In the genomic region with DNA sequence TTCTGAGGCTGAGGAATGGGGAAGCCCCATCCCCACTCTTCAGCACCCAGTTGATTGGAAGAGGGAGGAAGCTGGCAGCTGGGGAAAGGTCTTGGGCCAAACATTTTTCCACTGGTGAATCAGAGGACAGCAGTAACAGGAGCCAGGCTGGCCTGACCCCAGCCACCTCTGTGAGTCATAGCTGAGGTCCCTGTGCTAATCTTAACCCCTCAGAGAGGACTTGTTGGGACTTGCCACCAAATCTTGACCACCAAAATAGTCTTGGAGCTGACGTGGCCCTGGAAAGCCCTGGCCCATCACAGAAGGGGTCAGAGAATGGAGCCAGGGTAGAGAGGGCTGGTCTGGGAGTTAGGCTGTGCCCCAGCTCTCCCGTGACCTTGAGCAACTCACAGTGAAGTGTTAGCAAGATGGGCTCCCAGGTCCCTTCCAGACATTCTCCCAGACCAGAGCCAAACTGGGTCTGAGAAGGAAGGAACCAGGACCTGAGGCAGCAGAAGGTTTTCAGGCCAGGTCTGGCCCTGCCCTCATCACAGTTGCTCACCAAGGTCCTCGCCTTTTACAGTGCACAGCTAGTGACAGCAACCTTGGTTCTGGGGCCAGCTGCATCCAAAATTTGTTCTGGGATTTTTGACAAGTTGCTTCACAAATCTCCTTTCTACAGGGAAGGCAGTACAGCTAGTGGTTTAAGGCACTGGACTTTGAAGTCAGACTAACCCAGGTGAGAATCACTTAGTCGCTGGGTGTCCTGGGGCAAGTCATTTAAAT, we compare ENCODE assay signal across 1 cellular context.
TF ChIP-seq lines count a peak whose summit lies in the region.

No MANE protein-coding gene starts in this region.

TF ChIP-seq in H1, 55 proteins besides CTCF, POLR2A, EP300 and RAD21 (continued from another document):
- TF ChIP-seq USF2 (IDR thresholded peaks at IDR 0.05; ENCODE audit: low read length) (no peak), SUZ12 (IDR thresholded peaks at IDR 0.05; ENCODE audit: low read length) (no peak), TAF1 (IDR thresholded peaks at IDR 0.05; ENCODE audit: low read depth, low read length) (no peak), TAF7 (optimal IDR thresholded peaks at IDR 0.05; ENCODE audit: borderline replicate concordance, low read depth, low read length) (no peak), TCF12 (IDR thresholded peaks at IDR 0.05; ENCODE audit: low read depth, low read length) (no peak)
